In genomic region chr5:98827161-98827560, GRCh38 we compare ENCODE assay signal across 7 cellular contexts. TPM values are rescaled to one million over a fixed set of nuclear protein-coding genes. Genes with fewer than 3 reads are reported as not detected.
DNase-seq lines count a peak whose midpoint lies in the region; ATAC-seq, FAIRE-seq and TF ChIP-seq lines count a peak whose summit lies in the region.

No MANE protein-coding gene starts in this region.

- H3K36me3 ChIP-seq in HCT116 (ENCODE audit: control insufficient read depth in 1 of 2, insufficient read depth in 2 of 2, low read length in 2 of 2) (no peaks in the 10 kb centered on the region), pancreas (no peaks in the 10 kb centered on the region)

- no peaks in the 10 kb centered on the region for H4K20me1 ChIP-seq in HCT116 (ENCODE audit: insufficient read depth)

- H3K27me3 ChIP-seq in HCT116 (ENCODE audit: insufficient read depth, low read length), result no peaks in the 10 kb centered on the region
- H3K27me3 ChIP-seq in pancreas, result no peaks in the 10 kb centered on the region

- H3K9me3 Mint-ChIP-seq in endothelial cell (ENCODE audit: unreplicated experiment), result no peaks in the 10 kb centered on the region

- peak; percentile 90 for FAIRE-seq in pancreas (lab: Jason Lieb, UNC)

- POLR2A ChIA-PET in HCT116 (lab: Charles Lee), result no interaction called here

- intact Hi-C loops in HCT116 (cut with micrococcal nuclease), result loop anchor here (1.0 to 10.0 kb wide), 4 partner anchors 58 to 1830 kb away; no protein-coding TSS in a partner anchor
- intact Hi-C loops in pancreas (cut with DNase I), result no loop called here

- ATAC-seq in HCT116, result peak; percentile 73
- ATAC-seq in pancreas, result peak; percentile 63 to 91 (median 88)

- CTCF ChIA-PET in HCT116 (lab: Charles Lee), result no interaction called here

- H3K9me3 ChIP-seq in HCT116 (ENCODE audit: control insufficient read depth in 1 of 2, insufficient read depth in 1 of 2, low read depth in 1 of 2, low read length in 2 of 2) (no peaks in the 10 kb centered on the region), pancreas (no peaks in the 10 kb centered on the region)

- H3K4me1 Mint-ChIP-seq in endothelial cell (ENCODE audit: unreplicated experiment), result no peaks in the 10 kb centered on the region

- RAD21 ChIA-PET in HCT116 (lab: Charles Lee; ENCODE audit: low non-redundant PET in 1 of 2, low total read pairs in 2 of 2, uncharacterized antibody in 2 of 2, unreplicated experiment in 2 of 2), result no interaction called here

- H3K36me3 Mint-ChIP-seq in endothelial cell (ENCODE audit: low read depth, unreplicated experiment), result no peaks in the 10 kb centered on the region

- peak; percentile 29 for DNase-seq in GM04504 (ENCODE audit: low read depth)
- DNase-seq in HCT116 (ENCODE audit: low read depth, low spot score), result peak; percentile 45
- DNase-seq in NCI-H748 (lab: John Stamatoyannopoulos, UW; ENCODE audit: unreplicated experiment), result peak; percentile 43
- peak; percentile 17 for DNase-seq in endothelial cell (ENCODE audit: low spot score)
- peak in 1 of 6 donors; percentile 20 for DNase-seq in pancreas
- DNase-seq in activated CD4-positive, alpha-beta T cell treated with anti-CD3 and anti-CD28 coated beads, Interleukin-2, amount 50 U/mL, for 4 hours, result no peak
- no peak for DNase-seq in NCI-H128 (lab: John Stamatoyannopoulos, UW; ENCODE audit: unreplicated experiment)

- H3K27ac ChIP-seq in HCT116 (ENCODE audit: low read depth, low read length) (no peak overlapping the region), pancreas (no peak overlapping the region)

- H3K4me2 ChIP-seq in HCT116 (ENCODE audit: low read length), result no peak overlapping the region

- TF ChIP-seq RAD21 in HCT116 (IDR thresholded peaks at IDR 0.05; ENCODE audit: low read depth), result peak; percentile 78

- TF ChIP-seq POLR2A in HCT116 (IDR thresholded peaks at IDR 0.05; ENCODE audit: borderline replicate concordance, extremely low read depth, insufficient read depth, insufficient read length), result no peak

- 9 to 12% methylated on average over 1 of the region's 1 CpG for WGBS in pancreas, 2 donors

- H3K4me3 Mint-ChIP-seq in endothelial cell (ENCODE audit: unreplicated experiment), result no peak overlapping the region

- H2AFZ ChIP-seq in HCT116 (ENCODE audit: low read depth, low read length, poor library complexity, severe bottlenecking), result no peak overlapping the region

- no peaks in the 10 kb centered on the region for H3K79me2 ChIP-seq in HCT116 (ENCODE audit: insufficient read depth, low read length)

- H3K27me3 Mint-ChIP-seq in endothelial cell (ENCODE audit: unreplicated experiment), result peaks cover 3% of the 10 kb centered on the region

- H3K9me2 ChIP-seq in HCT116 (ENCODE audit: insufficient read depth), result no peaks in the 10 kb centered on the region

- TF ChIP-seq CTCF in HCT116 (IDR thresholded peaks at IDR 0.05 in 2 of 3, conservative IDR thresholded peaks at IDR 0.05 in 1 of 3; ENCODE audit: borderline replicate concordance in 1 of 3, insufficient read depth in 1 of 3, low read depth in 2 of 3, low read length in 2 of 3) (peak; percentile 28 to 65 (median 58); a peak in 5 of 6 replicates), endothelial cell (IDR thresholded peaks at IDR 0.05; ENCODE audit: unreplicated experiment) (no peak), pancreas (IDR thresholded peaks at IDR 0.05) (peak in 2 of 4 donors; percentile 33 to 38)

- no TSS peak for BruUV-seq in HCT116 (replicated peaks; lab: Mats Ljungman, UMichigan)

- no peak overlapping the region for H3K27ac Mint-ChIP-seq in endothelial cell (ENCODE audit: unreplicated experiment)

- H3K4me1 ChIP-seq in HCT116 (ENCODE audit: control insufficient read depth in 1 of 2, insufficient read depth in 2 of 2, low read length in 2 of 2) (no peaks in the 10 kb centered on the region), pancreas (no peaks in the 10 kb centered on the region)

- no peak overlapping the region for H3K9ac ChIP-seq in HCT116 (ENCODE audit: low read length)

- H3K4me3 ChIP-seq in HCT116 (replicated peaks in 1 of 2; ENCODE audit: low read depth in 1 of 2, low read length in 2 of 2) (no peak overlapping the region), pancreas (no peak overlapping the region)

TF ChIP-seq in HCT116, 20 proteins besides CTCF, POLR2A, EP300 and RAD21:
- TF ChIP-seq ZBTB33 (IDR thresholded peaks at IDR 0.05; ENCODE audit: extremely low read depth, insufficient replicate concordance, low read length), result no peak
- TF ChIP-seq ZFX (IDR thresholded peaks at IDR 0.05), result no peak
- no peak for TF ChIP-seq ATF3 (IDR thresholded peaks at IDR 0.05)
- TF ChIP-seq YY1 (IDR thresholded peaks at IDR 0.05; ENCODE audit: extremely low read depth, insufficient replicate concordance, low read depth, low read length), result no peak
- no peak for TF ChIP-seq ZNF274 (IDR thresholded peaks at IDR 0.05; ENCODE audit: low read depth, low read length)
- no peak for TF ChIP-seq JUND (IDR thresholded peaks at IDR 0.05)
- no peak for TF ChIP-seq FOSL1 (IDR thresholded peaks at IDR 0.05; ENCODE audit: low read depth)
- TF ChIP-seq TCF7L2 (IDR thresholded peaks at IDR 0.05; ENCODE audit: borderline replicate concordance, extremely low read depth, insufficient read depth, insufficient read length), result no peak
- no peak for TF ChIP-seq SRF (IDR thresholded peaks at IDR 0.05; ENCODE audit: low read depth)
- TF ChIP-seq EZH2phosphoT487 (IDR thresholded peaks at IDR 0.05; ENCODE audit: borderline replicate concordance), result no peak
- no peak for TF ChIP-seq CEBPB (IDR thresholded peaks at IDR 0.05; ENCODE audit: low read depth)
- TF ChIP-seq EGR1 (IDR thresholded peaks at IDR 0.05; ENCODE audit: low read depth), result no peak
- no peak for TF ChIP-seq SIN3A (IDR thresholded peaks at IDR 0.05; ENCODE audit: low read depth)
- no peak for TF ChIP-seq MAX (IDR thresholded peaks at IDR 0.05)
- TF ChIP-seq CBX3 (IDR thresholded peaks at IDR 0.05; ENCODE audit: low read depth), result no peak
- TF ChIP-seq SP1 (IDR thresholded peaks at IDR 0.05; ENCODE audit: low read depth), result no peak
- no peak for TF ChIP-seq ELF1 (IDR thresholded peaks at IDR 0.05; ENCODE audit: borderline replicate concordance, low read depth)

RNA-seq across cellular contexts. Expression of gene RGMB, which starts 53.7 kb away (rescaled TPM):
- total RNA-seq in HCT116 (2021; ENCODE audit: unreplicated experiment) (18.3 TPM), endothelial cell (ENCODE audit: unreplicated experiment) (24.5 TPM), pancreas (10 to 100 TPM in 2 of 6 donors, 1 to 10 TPM in 4; 6.5 to 15.3 (median 9.1) TPM)
- polyA plus RNA-seq in HCT116 (2012), result 10.6 and 10.8 TPM in 2 replicates
- polyA plus RNA-seq in pancreas, result 1 to 10 TPM; 2.7 to 5.2 TPM

Comparison
In these comparisons a context has a peak if more than half of its experiments do, and no peak if none do; other contexts are left out.
1. DNase-seq: peak in GM04504 (single experiment), HCT116 (single experiment), NCI-H748 (single experiment) and endothelial cell (single experiment); none in activated CD4-positive, alpha-beta T cell treated with anti-CD3 and anti-CD28 coated beads, Interleukin-2, amount 50 U/mL, for 4 hours (0 of 2) and NCI-H128 (single experiment).